In genomic region chr20:49712918-49713778, GRCh38 we compare ENCODE assay signal across 8 cellular contexts. TPM values are rescaled to one million over a fixed set of nuclear protein-coding genes. Genes with fewer than 3 reads are reported as not detected.
DNase-seq lines count a peak whose midpoint lies in the region; ATAC-seq and TF ChIP-seq lines count a peak whose summit lies in the region.

No MANE protein-coding gene starts in this region.

- peaks cover 53% of the 10 kb centered on the region for H3K4me1 Mint-ChIP-seq in CD8-positive, alpha-beta T cell (ENCODE audit: low read depth)

- H3K4me3 ChIP-seq in CD8-positive, alpha-beta T cell (ENCODE audit: low read depth, low read length) = peak overlapping the region; percentile 63
- peak overlapping the region; percentile 92 to 97 for H3K4me3 ChIP-seq in left lung

- intact Hi-C loops in CD8-positive, alpha-beta T cell (cut with DNase I, micrococcal nuclease) = loop anchor here (1.0 to 5.0 kb wide), 7 partner anchors 44 to 886 kb away; partner anchors contain the start of genes PREX1 (in 2 of the 2), RNF114 (in 2 of the 2) and SLC9A8 (in 1 of the 2)
- intact Hi-C loops in left lung (cut with DNase I) = no loop called here

- H3K27ac ChIP-seq in CD8-positive, alpha-beta T cell (ENCODE audit: low read depth, low read length) = peak overlapping the region; percentile 51
- H3K27ac ChIP-seq in left lung = peak overlapping the region; percentile 89 to 98

- peaks cover 3% of the 10 kb centered on the region for H3K36me3 Mint-ChIP-seq in CD8-positive, alpha-beta T cell

- peak in 6 of 7 experiments; percentile 1 to 49 (median 25) for DNase-seq in CD8-positive, alpha-beta T cell
- DNase-seq in HK-2 (ENCODE audit: unreplicated experiment) (peak; percentile 53), T-helper 2 cell (peak in 3 of 5 experiments; percentile 6 to 61 (median 12)), cerebellum (ENCODE audit: low spot score) (peak; percentile 37), left lung (peak; percentile 41 to 87), NCI-H774 (lab: John Stamatoyannopoulos, UW) (no peak)
- DNase-seq in stimulated activated CD8-positive, alpha-beta memory T cell treated with anti-CD3 and anti-CD28 coated beads, Interleukin-4, amount 100 ng/mL, for 24 hours (ENCODE audit: low read depth) = peak; percentile 19

- TF ChIP-seq CTCF in CD8-positive, alpha-beta T cell (IDR thresholded peaks at IDR 0.05) = no peak
- TF ChIP-seq CTCF in left lung (IDR thresholded peaks at IDR 0.05) = no peak

- no peaks in the 10 kb centered on the region for H3K9me3 ChIP-seq in CD8-positive, alpha-beta T cell (ENCODE audit: low read length)
- no peaks in the 10 kb centered on the region for H3K9me3 ChIP-seq in left lung

- H3K36me3 ChIP-seq in CD8-positive, alpha-beta T cell (ENCODE audit: insufficient read depth, low read length) = no peaks in the 10 kb centered on the region
- H3K36me3 ChIP-seq in left lung = no peaks in the 10 kb centered on the region

- H3K4me3 Mint-ChIP-seq in CD8-positive, alpha-beta T cell = peak overlapping the region; percentile 87

- no peaks in the 10 kb centered on the region for H3K27me3 Mint-ChIP-seq in CD8-positive, alpha-beta T cell (ENCODE audit: low read depth)

- H3K27ac Mint-ChIP-seq in CD8-positive, alpha-beta T cell = peak overlapping the region; percentile 82

- H3K9me3 Mint-ChIP-seq in CD8-positive, alpha-beta T cell = no peaks in the 10 kb centered on the region

- POLR2A ChIA-PET in CD8-positive, alpha-beta T cell (lab: Charles Lee) = interaction anchor here (0.6 to 3.1 kb wide), 2 partner anchors 100 to 996 kb away, joined by 3 to 12 read pairs; partner anchors contain the start of gene SLC9A8

- peak; percentile 57 for ATAC-seq in CD8-positive, alpha-beta T cell
- peak; percentile 47 for ATAC-seq in GM19452 (IDR thresholded peaks at IDR 0.05; ENCODE audit: unreplicated experiment)
- ATAC-seq in left lung = peak; percentile 54

- CTCF ChIA-PET in CD8-positive, alpha-beta T cell (lab: Charles Lee) = no interaction called here

- H3K27me3 ChIP-seq in CD8-positive, alpha-beta T cell (ENCODE audit: insufficient read depth, low read length) = no peaks in the 10 kb centered on the region
- no peaks in the 10 kb centered on the region for H3K27me3 ChIP-seq in left lung

- peaks cover 32% of the 10 kb centered on the region for H3K4me1 ChIP-seq in CD8-positive, alpha-beta T cell (ENCODE audit: insufficient read depth, low read length)
- peaks cover 20 to 63% of the 10 kb centered on the region in 2 donors for H3K4me1 ChIP-seq in left lung

RNA-seq across cellular contexts. Expression of gene B4GALT5, which starts 0.5 kb away (rescaled TPM):
- 1 to 10 TPM; 7.8 to 7.9 TPM for total RNA-seq in CD8-positive, alpha-beta T cell
- total RNA-seq in cerebellum = 38.2 TPM
- 10 to 100 TPM; 38.4 to 51.0 TPM for total RNA-seq in left lung

Comparison
In these comparisons a context has a peak if more than half of its experiments do, and no peak if none do; other contexts are left out.
1. intact Hi-C loops: an anchor here in CD8-positive, alpha-beta T cell (1.0 to 5.0 kb wide); none called in left lung.